In the genomic region with DNA sequence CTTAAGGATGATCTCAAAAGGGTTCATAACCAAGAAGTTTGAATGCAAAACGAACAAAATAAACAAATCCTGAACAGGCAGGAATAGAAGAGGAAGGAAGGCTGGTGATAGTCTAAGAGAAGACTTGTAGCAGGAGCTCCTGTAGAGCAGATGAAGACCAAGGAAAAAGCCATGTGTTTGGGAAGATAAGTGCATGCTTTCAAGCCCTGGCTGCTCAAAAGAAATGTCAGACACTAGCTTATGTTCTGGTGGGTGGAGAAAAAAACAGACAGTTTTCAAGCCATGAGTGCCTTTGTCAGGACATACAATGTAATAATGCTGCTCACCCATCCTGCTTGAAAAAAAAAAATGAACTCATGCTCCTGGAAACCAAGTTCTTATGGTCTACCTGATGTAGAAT, we compare ENCODE assay signal across 1 cellular context.
TF ChIP-seq lines count a peak whose summit lies in the region.

No MANE protein-coding gene starts in this region.

TF ChIP-seq in HepG2, 621 proteins besides CTCF, POLR2A, EP300 and RAD21:
- no peak for TF ChIP-seq ZNF749 (CRISPR knock-in tag; IDR thresholded peaks at IDR 0.05; ENCODE audit: borderline replicate concordance)
- TF ChIP-seq, protein P1, sequence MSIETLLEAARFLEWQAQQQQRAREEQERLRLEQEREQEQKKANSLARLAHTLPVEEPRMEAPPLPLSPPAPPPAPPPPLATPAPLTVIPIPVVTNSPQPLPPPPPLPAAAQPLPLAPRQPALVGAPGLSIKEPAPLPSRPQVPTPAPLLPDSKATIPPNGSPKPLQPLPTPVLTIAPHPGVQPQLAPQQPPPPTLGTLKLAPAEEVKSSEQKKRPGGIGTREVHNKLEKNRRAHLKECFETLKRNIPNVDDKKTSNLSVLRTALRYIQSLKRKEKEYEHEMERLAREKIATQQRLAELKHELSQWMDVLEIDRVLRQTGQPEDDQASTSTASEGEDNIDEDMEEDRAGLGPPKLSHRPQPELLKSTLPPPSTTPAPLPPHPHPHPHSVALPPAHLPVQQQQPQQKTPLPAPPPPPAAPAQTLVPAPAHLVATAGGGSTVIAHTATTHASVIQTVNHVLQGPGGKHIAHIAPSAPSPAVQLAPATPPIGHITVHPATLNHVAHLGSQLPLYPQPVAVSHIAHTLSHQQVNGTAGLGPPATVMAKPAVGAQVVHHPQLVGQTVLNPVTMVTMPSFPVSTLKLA (IDR thresholded peaks at IDR 0.05): peak; percentile 31; the same call in 1 of the 2 replicates
